Comparison of ENCODE assay signal across 21 cellular contexts in the genomic region with DNA sequence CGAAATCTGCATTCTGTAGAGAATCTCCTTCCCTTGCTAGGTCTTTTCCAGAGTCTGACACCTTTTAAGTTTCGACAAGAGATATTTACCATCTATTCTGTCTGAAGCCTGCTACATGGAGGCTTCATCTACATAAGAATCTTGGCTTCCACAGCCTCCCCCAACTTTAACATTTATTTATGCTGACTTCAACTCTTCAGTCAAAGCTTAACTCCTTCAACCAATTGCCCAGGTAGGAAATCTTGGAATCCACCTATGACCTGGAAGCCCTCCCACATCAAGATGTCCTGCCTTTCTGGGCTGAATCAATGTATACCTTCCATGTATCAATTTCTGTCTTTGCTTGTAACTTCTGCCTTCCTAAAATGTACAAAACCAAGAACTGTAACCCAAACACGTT.
"Had no signal": no experiment of that assay in that cellular context is flagged by ENCODE, and none has a peak within 500 bp of the region (broad histone marks: within the 10 kb centered on the region; RNA-seq: fewer than 3 reads in every experiment).

No MANE protein-coding gene starts in this region.

- H3K9me3 ChIP-seq: lower lobe of right lung, mucosa of descending colon, psoas muscle, sigmoid colon, thyroid gland, vagina had no signal

- H3K27ac Mint-ChIP-seq: effector memory CD8-positive, alpha-beta T cell; naive B cell; nephron; stimulated activated effector memory CD8-positive, alpha-beta T cell treated with anti-CD3 and anti-CD28 coated beads, Interleukin-12 subunit alpha, Interleukin-12 subunit beta, amount 100 ng/mL, for 72 hours had no signal

- H3K4me3 ChIP-seq: coronary artery, lower lobe of right lung, mucosa of descending colon, psoas muscle, sigmoid colon, stomach, thyroid gland, vagina had no signal

- H3K4me3 Mint-ChIP-seq: effector memory CD8-positive, alpha-beta T cell; naive B cell; nephron; stimulated activated effector memory CD8-positive, alpha-beta T cell treated with anti-CD3 and anti-CD28 coated beads, Interleukin-12 subunit alpha, Interleukin-12 subunit beta, amount 100 ng/mL, for 72 hours had no signal

- DNase-seq: effector memory CD8-positive, alpha-beta T cell; left ventricle myocardium superior; lower lobe of right lung; mucosa of descending colon; naive B cell; nucleus accumbens; posterior cingulate gyrus; psoas muscle; right cardiac atrium; sigmoid colon; stimulated activated CD4-positive, alpha-beta T cell treated with anti-CD3 and anti-CD28 coated beads, Interleukin-2, amount 100 ng/mL, for 24 hours; stimulated activated CD4-positive, alpha-beta T cell treated with anti-CD3 and anti-CD28 coated beads, Interleukin-4, amount 100 ng/mL, for 24 hours; stimulated activated naive CD4-positive, alpha-beta T cell treated with Interleukin-2 at 50 U/mL for 16 hours; stomach; thyroid gland; trophoblast cell had no signal

- H3K4me1 ChIP-seq: lower lobe of right lung, psoas muscle, sigmoid colon, stomach, thyroid gland, vagina had no signal

- H3K36me3 ChIP-seq: lower lobe of right lung, sigmoid colon, stomach, thyroid gland, vagina had no signal

- H3K27me3 ChIP-seq: sigmoid colon, stomach, thyroid gland, vagina had no signal

- ATAC-seq: effector memory CD8-positive, alpha-beta T cell; left ventricle myocardium superior; lower lobe of right lung; mucosa of descending colon; psoas muscle; right cardiac atrium; stimulated activated effector memory CD8-positive, alpha-beta T cell treated with anti-CD3 and anti-CD28 coated beads, Interleukin-12 subunit alpha, Interleukin-12 subunit beta, amount 100 ng/mL, for 72 hours had no signal

- H3K4me1 Mint-ChIP-seq: naive B cell; nephron; stimulated activated effector memory CD8-positive, alpha-beta T cell treated with anti-CD3 and anti-CD28 coated beads, Interleukin-12 subunit alpha, Interleukin-12 subunit beta, amount 100 ng/mL, for 72 hours had no signal

- H3K36me3 Mint-ChIP-seq: stimulated activated effector memory CD8-positive, alpha-beta T cell treated with anti-CD3 and anti-CD28 coated beads, Interleukin-12 subunit alpha, Interleukin-12 subunit beta, amount 100 ng/mL, for 72 hours had no signal

- H3K27ac ChIP-seq: coronary artery, lower lobe of right lung, psoas muscle, sigmoid colon, stomach, thyroid gland, vagina had no signal

- FAIRE-seq: frontal cortex had no signal
